Comparison of ENCODE assay signal across 20 cellular contexts in genomic region chr1:37728416-37728815, GRCh38. TPM values are rescaled to one million over a fixed set of nuclear protein-coding genes. Genes with fewer than 3 reads are reported as not detected.
DNase-seq lines count a peak whose midpoint lies in the region; TF ChIP-seq lines count a peak whose summit lies in the region.
"Had no signal": no experiment of that assay in that cellular context is flagged by ENCODE, and none has a peak within 500 bp of the region (broad histone marks: within the 10 kb centered on the region; RNA-seq: fewer than 3 reads in every experiment).

No MANE protein-coding gene starts in this region.

- no peak overlapping the region for H2AFZ ChIP-seq in mesenchymal stem cell (ENCODE audit: low read depth, low read length)

- peak; percentile 30 for DNase-seq in mesenteric fat pad (ENCODE audit: low spot score)
- no peak for DNase-seq in progenitor cell of endocrine pancreas (ENCODE audit: low spot score, unreplicated experiment)
- no peak for DNase-seq in HuH-7.5 (ENCODE audit: low spot score)
- DNase-seq in tibial nerve (ENCODE audit: low spot score in 2 of 2) = no peak
- no peak for DNase-seq in mesenchymal stem cell
- no peak for DNase-seq in iPS-NIHi7 (ENCODE audit: extremely low spot score)
- DNase-seq: 8988T; ACHN; AML-193; BE2C; CD4-positive, alpha-beta T cell; CD8-positive, alpha-beta memory T cell; DMS153; DND-41; GOT3 had no signal

- TF ChIP-seq EP300 in tibial nerve (IDR thresholded peaks at IDR 0.05) = no peak

- TF ChIP-seq CTCF in HEK293 (tag by site-specific recombination; IDR thresholded peaks at IDR 0.05) = no peak
- no peak for TF ChIP-seq CTCF in progenitor cell of endocrine pancreas (IDR thresholded peaks at IDR 0.05; ENCODE audit: unreplicated experiment)
- no peak for TF ChIP-seq CTCF in tibial nerve (IDR thresholded peaks at IDR 0.05)

- H3K27me3 Mint-ChIP-seq in progenitor cell of endocrine pancreas = peaks cover 29% of the 10 kb centered on the region

- H2BK12ac ChIP-seq in mesenchymal stem cell (ENCODE audit: low read length in 2 of 2) = no peak overlapping the region

- H3K36me3 Mint-ChIP-seq in progenitor cell of endocrine pancreas (ENCODE audit: insufficient read depth) = no peaks in the 10 kb centered on the region
- H3K36me3 Mint-ChIP-seq: CD14-positive monocyte had no signal

- H3K4me1 ChIP-seq in HEK293 (ENCODE audit: control insufficient read depth, insufficient read depth, low read length) (no peaks in the 10 kb centered on the region), tibial nerve (peaks cover 0 to 3% (median 0%) of the 10 kb centered on the region in 4 donors), mesenchymal stem cell (ENCODE audit: control insufficient read depth, insufficient read depth, low read depth, low read length) (no peaks in the 10 kb centered on the region)
- H3K4me1 ChIP-seq: HAP-1 had no signal

- peaks cover 5% of the 10 kb centered on the region for H3K4me1 Mint-ChIP-seq in progenitor cell of endocrine pancreas (ENCODE audit: low read depth)
- H3K4me1 Mint-ChIP-seq: CD8-positive, alpha-beta memory T cell had no signal

- no peak overlapping the region for H3K4me3 ChIP-seq in HEK293 (ENCODE audit: low read depth, low read length)
- H3K4me3 ChIP-seq in tibial nerve = no peak overlapping the region
- no peak overlapping the region for H3K4me3 ChIP-seq in mesenchymal stem cell (ENCODE audit: insufficient read depth in 1 of 2, low read depth in 1 of 2, low read length in 2 of 2)
- H3K4me3 ChIP-seq: A549; BLaER1 treated with 17β-estradiol and CSF1 and Interleukin-3, amounts not matched to agents 10 nM and 100 nM; HAP-1 had no signal

- no peak overlapping the region for H3K4me3 Mint-ChIP-seq in progenitor cell of endocrine pancreas (ENCODE audit: low read depth)
- H3K4me3 Mint-ChIP-seq: CD14-positive monocyte; CD4-positive, alpha-beta T cell; CD8-positive, alpha-beta memory T cell had no signal

- no peak overlapping the region for H3K4me2 ChIP-seq in mesenchymal stem cell (ENCODE audit: low read length, poor library complexity, severe bottlenecking)
- H3K4me2 ChIP-seq: A549; BLaER1 treated with 17β-estradiol and CSF1 and Interleukin-3, amounts not matched to agents 10 nM and 100 nM had no signal

- no peak overlapping the region for H4K8ac ChIP-seq in mesenchymal stem cell (ENCODE audit: low read length)

- H3K27ac Mint-ChIP-seq in progenitor cell of endocrine pancreas = peak overlapping the region; percentile 1
- H3K27ac Mint-ChIP-seq: CD4-positive, alpha-beta T cell; CD8-positive, alpha-beta memory T cell had no signal

- no peak overlapping the region for H3K4ac ChIP-seq in mesenchymal stem cell (ENCODE audit: low read depth in 1 of 2, low read length in 2 of 2)

- POLR2A ChIA-PET in HEK293 (lab: Yijun Ruan, JAX) = no interaction called here

- CTCF ChIA-PET in HEK293 (lab: Yijun Ruan, JAX) = no interaction called here

- peaks cover 0 to 12% of the 10 kb centered on the region in 2 donors for H3K27me3 ChIP-seq in tibial nerve
- peaks cover 40 to 83% of the 10 kb centered on the region in 2 experiments for H3K27me3 ChIP-seq in mesenchymal stem cell (ENCODE audit: control insufficient read depth in 1 of 2, insufficient read depth in 1 of 2, low read length in 2 of 2)
- H3K27me3 ChIP-seq: BE2C; BLaER1 treated with 17β-estradiol and CSF1 and Interleukin-3, amounts not matched to agents 10 nM and 100 nM had no signal

- no peak overlapping the region for H2BK120ac ChIP-seq in mesenchymal stem cell (ENCODE audit: low read depth, low read length)

- no peak overlapping the region for H3K27ac ChIP-seq in HEK293 (ENCODE audit: extremely low read depth, low read depth, low read length)
- no peak overlapping the region for H3K27ac ChIP-seq in tibial nerve
- no peak overlapping the region for H3K27ac ChIP-seq in mesenchymal stem cell (ENCODE audit: low read length, poor library complexity, severe bottlenecking)
- H3K27ac ChIP-seq: A549; BLaER1 treated with 17β-estradiol and CSF1 and Interleukin-3, amounts not matched to agents 10 nM and 100 nM had no signal

- no peak overlapping the region for H3K14ac ChIP-seq in mesenchymal stem cell (ENCODE audit: low read length in 2 of 2)

- WGBS in tibial nerve, 2 donors = 62 to 86% methylated on average over 4 of the region's 4 CpGs
- WGBS in mesenchymal stem cell = 88% methylated on average over 4 of the region's 4 CpGs

- H3K18ac ChIP-seq in mesenchymal stem cell (ENCODE audit: low read depth in 1 of 2, low read length in 2 of 2) = no peak overlapping the region

- TF ChIP-seq POLR2A in tibial nerve (IDR thresholded peaks at IDR 0.05) = no peak

- no peak overlapping the region for H3K23ac ChIP-seq in mesenchymal stem cell (ENCODE audit: low read length in 2 of 2)

- no peak overlapping the region for H2AK5ac ChIP-seq in mesenchymal stem cell (ENCODE audit: low read length, severe bottlenecking)

- no peak overlapping the region for H3K9ac ChIP-seq in mesenchymal stem cell (ENCODE audit: low read length)
- H3K9ac ChIP-seq: BLaER1 treated with 17β-estradiol and CSF1 and Interleukin-3, amounts not matched to agents 10 nM and 100 nM had no signal

- no peaks in the 10 kb centered on the region for H3K36me3 ChIP-seq in HEK293 (ENCODE audit: control insufficient read depth in 2 of 2, insufficient read depth in 1 of 2, low read length in 2 of 2)
- H3K36me3 ChIP-seq in tibial nerve = no peaks in the 10 kb centered on the region
- no peaks in the 10 kb centered on the region for H3K36me3 ChIP-seq in mesenchymal stem cell (ENCODE audit: control insufficient read depth in 1 of 2, insufficient read depth in 2 of 2, low read depth in 1 of 2, low read length in 2 of 2)
- H3K36me3 ChIP-seq: BE2C; BLaER1 treated with 17β-estradiol and CSF1 and Interleukin-3, amounts not matched to agents 10 nM and 100 nM; HAP-1 had no signal

- H3K9me3 Mint-ChIP-seq in progenitor cell of endocrine pancreas (ENCODE audit: low read depth) = no peaks in the 10 kb centered on the region
- H3K9me3 Mint-ChIP-seq: CD14-positive monocyte; CD4-positive, alpha-beta T cell; CD8-positive, alpha-beta memory T cell had no signal

- no peak overlapping the region for H4K91ac ChIP-seq in mesenchymal stem cell (ENCODE audit: low read length)

- H3K9me3 ChIP-seq in HEK293 (ENCODE audit: control insufficient read depth, insufficient read depth, low read depth, low read length) (no peaks in the 10 kb centered on the region), tibial nerve (no peaks in the 10 kb centered on the region), mesenchymal stem cell (ENCODE audit: control insufficient read depth, low read length) (no peaks in the 10 kb centered on the region)
- H3K9me3 ChIP-seq: A549; BE2C; BLaER1 treated with 17β-estradiol and CSF1 and Interleukin-3, amounts not matched to agents 10 nM and 100 nM; HAP-1 had no signal

- H2BK15ac ChIP-seq in mesenchymal stem cell (ENCODE audit: low read depth, poor library complexity, severe bottlenecking) = no peak overlapping the region

- no peak overlapping the region for H2BK5ac ChIP-seq in mesenchymal stem cell (ENCODE audit: low read depth, low read length, poor library complexity, severe bottlenecking)

- no peaks in the 10 kb centered on the region for H3K79me1 ChIP-seq in mesenchymal stem cell (replicated peaks; ENCODE audit: low read length, poor library complexity, severe bottlenecking)

TF ChIP-seq in HEK293, 187 proteins besides CTCF, POLR2A, EP300 and RAD21:
- TF ChIP-seq ZFP69B (tag by site-specific recombination; IDR thresholded peaks at IDR 0.05) = no peak
- TF ChIP-seq PRDM1 (tag by site-specific recombination; IDR thresholded peaks at IDR 0.05) = 0 out of 2 replicates have a peak, but pooled peaks have one; percentile 0

RNA-seq across cellular contexts. Expression of gene CDCA8, which starts 36.1 kb away (rescaled TPM):
- total RNA-seq in mesenteric fat pad (0.35 TPM), progenitor cell of endocrine pancreas (19.3 and 20.6 TPM in 2 replicates), tibial nerve (under 1 TPM in 3 of 4 donors, not detected in 1; 0.66 to 0.98 (median 0.90) TPM)
- polyA plus RNA-seq in mesenchymal stem cell (2013, experiment 1 of 2) = 4.9 TPM
- 4.9 TPM for polyA plus RNA-seq in mesenchymal stem cell (2013, experiment 2 of 2)

RNA-seq across cellular contexts. Expression of gene EPHA10, which starts 36.5 kb away (rescaled TPM):
- total RNA-seq in mesenteric fat pad (not detected), progenitor cell of endocrine pancreas (5.1 and 6.2 TPM in 2 replicates), tibial nerve (under 1 TPM in 3 of 4 donors, not detected in 1; under 0.01 to 0.30 (median 0.21) TPM)
- polyA plus RNA-seq in mesenchymal stem cell (2013, experiment 1 of 2) = not detected
- under 0.01 TPM for polyA plus RNA-seq in mesenchymal stem cell (2013, experiment 2 of 2)
- total RNA-seq: CD4-positive, alpha-beta T cell had no signal
- polyA plus RNA-seq: CD14-positive monocyte; CD8-positive, alpha-beta memory T cell had no signal

Comparison
In these comparisons a context has a peak if more than half of its experiments do, and no peak if none do; other contexts are left out.
1. RNA of gene CDCA8, which starts 36.1 kb away (total RNA-seq): 19.3 to 20.6 TPM in progenitor cell of endocrine pancreas; 0.66 to 0.98 TPM in tibial nerve and 0.35 TPM in mesenteric fat pad (single experiment); every median in the first group is over 10 times any median in the second.